Comparison of ENCODE assay signal across 8 cellular contexts in genomic region chr12:98592825-98593322, GRCh38. TPM values are rescaled to one million over a fixed set of nuclear protein-coding genes. Genes with fewer than 3 reads are reported as not detected.
DNase-seq lines count a peak whose midpoint lies in the region; TF ChIP-seq lines count a peak whose summit lies in the region.

No MANE protein-coding gene starts in this region.

- peaks cover 1% of the 10 kb centered on the region for H3K79me1 ChIP-seq in mesendoderm (ENCODE audit: low read length)

- no peak overlapping the region for H2AK5ac ChIP-seq in mesendoderm (ENCODE audit: low read length)

- H2BK5ac ChIP-seq in mesendoderm (ENCODE audit: low read length): no peak overlapping the region

- H3K4me3 ChIP-seq in GM08714 (ENCODE audit: low read length) (peak overlapping the region; percentile 53), ascending aorta (peak overlapping the region; percentile 44 to 99), mesendoderm (ENCODE audit: low read length) (no peak overlapping the region)

- H3K23ac ChIP-seq in mesendoderm (ENCODE audit: low read length): no peak overlapping the region

- peaks cover 37% of the 10 kb centered on the region for H3K79me2 ChIP-seq in mesendoderm (ENCODE audit: control insufficient read depth, insufficient read depth, low read length)

- no peak overlapping the region for H2BK120ac ChIP-seq in mesendoderm (ENCODE audit: low read depth, low read length)

- H3K9ac ChIP-seq in mesendoderm (ENCODE audit: low read length): peak overlapping the region; percentile 5

- peak; percentile 67 to 77 for DNase-seq in Kasumi-1 (lab: John Stamatoyannopoulos, UW)
- no peak for DNase-seq in ascending aorta (ENCODE audit: low spot score in 2 of 2)
- no peak for DNase-seq in mesendoderm
- no peak for DNase-seq in head of caudate nucleus
- no peak for DNase-seq in retina
- no peak for DNase-seq in DMS79 (lab: John Stamatoyannopoulos, UW)
- DNase-seq in activated gamma-delta T cell (lab: John Stamatoyannopoulos, UW): no peak

- peaks cover 0 to 11% of the 10 kb centered on the region in 2 donors for H3K4me1 ChIP-seq in ascending aorta
- H3K4me1 ChIP-seq in mesendoderm (ENCODE audit: control insufficient read depth, low read depth, low read length): peaks cover 4% of the 10 kb centered on the region

- no peak overlapping the region for H4K8ac ChIP-seq in mesendoderm (ENCODE audit: low read depth, low read length)

- peak overlapping the region; percentile 79 for H3K56ac ChIP-seq in mesendoderm (ENCODE audit: low read length)

- H3K4ac ChIP-seq in mesendoderm (ENCODE audit: low read depth, low read length): no peak overlapping the region

- H2BK15ac ChIP-seq in mesendoderm (replicated peaks; ENCODE audit: low read depth): no peak overlapping the region

- H3K9me3 ChIP-seq in ascending aorta: no peaks in the 10 kb centered on the region

- no peak for TF ChIP-seq CTCF in ascending aorta (IDR thresholded peaks at IDR 0.05)

- WGBS in mesendoderm (ENCODE audit: extremely low coverage, insufficient coverage, low lambda C conversion rate): no CpG with 5 or more reads among the region's 9 CpGs

- H3K27me3 ChIP-seq in ascending aorta (no peaks in the 10 kb centered on the region), mesendoderm (ENCODE audit: insufficient read depth, low read length, poor library complexity) (no peaks in the 10 kb centered on the region)

- H3K27ac ChIP-seq in ascending aorta (peak overlapping the region; percentile 80 to 97), mesendoderm (ENCODE audit: low read depth, low read length) (no peak overlapping the region)

- H3K18ac ChIP-seq in mesendoderm (ENCODE audit: low read length): no peak overlapping the region

- H3K36me3 ChIP-seq in ascending aorta: peaks cover 11 to 13% of the 10 kb centered on the region in 2 donors
- peaks cover 2% of the 10 kb centered on the region for H3K36me3 ChIP-seq in mesendoderm (ENCODE audit: control insufficient read depth, insufficient read depth, low read length)

- peak overlapping the region; percentile 77 for H4K5ac ChIP-seq in mesendoderm (ENCODE audit: low read length)

- intact Hi-C loops in ascending aorta (cut with DNase I): loop anchor here (1.0 to 5.0 kb wide), 4 partner anchors 52 to 1549 kb away; partner anchors contain the start of genes APAF1 and BLTP3B
- intact Hi-C loops in head of caudate nucleus (cut with DNase I): loop anchor here (10.0 kb wide), 1 partner anchor 88 kb away; no protein-coding TSS in a partner anchor

- no peak overlapping the region for H3K4me2 ChIP-seq in mesendoderm (ENCODE audit: low read length)

RNA-seq across cellular contexts. Expression of gene SLC25A3, which starts 0.6 kb away (rescaled TPM):
- 437 TPM for total RNA-seq in ascending aorta
- 545 TPM for polyA plus RNA-seq in mesendoderm (2013, experiment 1 of 2)
- 551 TPM for polyA plus RNA-seq in mesendoderm (2013, experiment 2 of 2)

RNA-seq across cellular contexts. Expression of gene IKBIP, which starts 51.7 kb away (rescaled TPM):
- total RNA-seq in ascending aorta: 12.3 TPM
- 13.8 TPM for polyA plus RNA-seq in mesendoderm (2013, experiment 1 of 2)
- polyA plus RNA-seq in mesendoderm (2013, experiment 2 of 2): 12.8 TPM

RNA-seq across cellular contexts. Expression of gene APAF1, which starts 52.2 kb away (rescaled TPM):
- total RNA-seq in ascending aorta: 15.5 TPM
- polyA plus RNA-seq in mesendoderm (2013, experiment 1 of 2): 8.2 TPM
- polyA plus RNA-seq in mesendoderm (2013, experiment 2 of 2): 8.2 TPM

Comparison
In these comparisons a context has a peak if more than half of its experiments do, and no peak if none do; other contexts are left out.
1. DNase-seq: peak in Kasumi-1 (2 of 2); none in ascending aorta (0 of 2), mesendoderm (single experiment), head of caudate nucleus (0 of 42), retina (single experiment), DMS79 (single experiment) and activated gamma-delta T cell (single experiment).